ENCODE assay signal across 8 cellular contexts in genomic region chr9:33159058-33159759, GRCh38. TPM values are rescaled to one million over a fixed set of nuclear protein-coding genes. Genes with fewer than 3 reads are reported as not detected.
DNase-seq lines count a peak whose midpoint lies in the region; ATAC-seq lines count a peak whose summit lies in the region.

No MANE protein-coding gene starts in this region.

- peak overlapping the region; percentile 92 to 97 for H3K27ac Mint-ChIP-seq in activated naive CD4-positive, alpha-beta T cell treated with anti-CD3 and anti-CD28 coated beads, Interleukin-2, amount 50 U/mL, for 72 hours
- H3K27ac Mint-ChIP-seq in immature natural killer cell: peak overlapping the region; percentile 96 to 99 (median 99)
- H3K27ac Mint-ChIP-seq in stimulated activated naive B cell treated with anti-CD40 and anti-IgM and Interleukin-4, amounts not matched to agents 10 μg/mL and 1 μg/mL and 100 μg/mL, for 72 hours: peak overlapping the region; percentile 97

- H3K4me3 Mint-ChIP-seq in immature natural killer cell: peak overlapping the region; percentile 71 to 84 (median 78)
- peak overlapping the region; percentile 33 to 70 for H3K4me3 Mint-ChIP-seq in stimulated activated naive B cell treated with anti-CD40 and anti-IgM and Interleukin-4, amounts not matched to agents 10 μg/mL and 1 μg/mL and 100 μg/mL, for 72 hours

- DNase-seq in NCI-H82 (lab: John Stamatoyannopoulos, UW) (peak; percentile 30), NCI-H82 treated with DMSO at 0.1 percent for 48 hours (lab: John Stamatoyannopoulos, UW; ENCODE audit: unreplicated experiment) (no peak), LoVo (ENCODE audit: low spot score) (peak; percentile 65), immature natural killer cell (peak; percentile 71 to 79 (median 77)), hippocampal formation (lab: John Stamatoyannopoulos, UW) (no peak), inferior parietal cortex (ENCODE audit: extremely low spot score) (no peak)
- peak in 1 of 2 donors; percentile 76 for DNase-seq in activated naive CD4-positive, alpha-beta T cell treated with anti-CD3 and anti-CD28 coated beads, Interleukin-2, amount 50 U/mL, for 72 hours (ENCODE audit: low spot score in 2 of 2)
- no peak for DNase-seq in stimulated activated naive B cell treated with anti-CD40 and anti-IgM and Interleukin-4, amounts not matched to agents 10 μg/mL and 1 μg/mL and 100 μg/mL, for 72 hours

- peak in 1 of 2 donors; percentile 75 for ATAC-seq in activated naive CD4-positive, alpha-beta T cell treated with anti-CD3 and anti-CD28 coated beads, Interleukin-2, amount 50 U/mL, for 72 hours
- ATAC-seq in stimulated activated naive B cell treated with anti-CD40 and anti-IgM and Interleukin-4, amounts not matched to agents 10 μg/mL and 1 μg/mL and 100 μg/mL, for 72 hours (replicated peaks): peak; percentile 42 to 46

- peaks cover 7 to 30% (median 24%) of the 10 kb centered on the region in 3 donors for H3K27me3 Mint-ChIP-seq in immature natural killer cell (ENCODE audit: low read depth in 3 of 3)
- no peaks in the 10 kb centered on the region for H3K27me3 Mint-ChIP-seq in stimulated activated naive B cell treated with anti-CD40 and anti-IgM and Interleukin-4, amounts not matched to agents 10 μg/mL and 1 μg/mL and 100 μg/mL, for 72 hours

- H3K9me3 Mint-ChIP-seq in activated naive CD4-positive, alpha-beta T cell treated with anti-CD3 and anti-CD28 coated beads, Interleukin-2, amount 50 U/mL, for 72 hours: peaks cover 0 to 5% of the 10 kb centered on the region in 2 donors
- H3K9me3 Mint-ChIP-seq in immature natural killer cell: no peaks in the 10 kb centered on the region
- no peaks in the 10 kb centered on the region for H3K9me3 Mint-ChIP-seq in stimulated activated naive B cell treated with anti-CD40 and anti-IgM and Interleukin-4, amounts not matched to agents 10 μg/mL and 1 μg/mL and 100 μg/mL, for 72 hours

- peaks cover 4 to 19% of the 10 kb centered on the region in 2 donors for H3K36me3 Mint-ChIP-seq in activated naive CD4-positive, alpha-beta T cell treated with anti-CD3 and anti-CD28 coated beads, Interleukin-2, amount 50 U/mL, for 72 hours
- H3K36me3 Mint-ChIP-seq in immature natural killer cell: no peaks in the 10 kb centered on the region
- peaks cover 17 to 20% of the 10 kb centered on the region in 2 donors for H3K36me3 Mint-ChIP-seq in stimulated activated naive B cell treated with anti-CD40 and anti-IgM and Interleukin-4, amounts not matched to agents 10 μg/mL and 1 μg/mL and 100 μg/mL, for 72 hours

- H3K4me1 Mint-ChIP-seq in immature natural killer cell: peaks cover 97 to 100% of the 10 kb centered on the region in 2 donors
- peaks cover 68 to 92% of the 10 kb centered on the region in 2 donors for H3K4me1 Mint-ChIP-seq in stimulated activated naive B cell treated with anti-CD40 and anti-IgM and Interleukin-4, amounts not matched to agents 10 μg/mL and 1 μg/mL and 100 μg/mL, for 72 hours

RNA-seq across cellular contexts. Expression of gene B4GALT1, which starts 7.9 kb away (rescaled TPM):
- total RNA-seq in activated naive CD4-positive, alpha-beta T cell treated with anti-CD3 and anti-CD28 coated beads, Interleukin-2, amount 50 U/mL, for 72 hours: 10 to 100 TPM; 47.8 to 49.2 TPM
- 10 to 100 TPM; 21.7 to 49.2 (median 44.2) TPM for polyA plus RNA-seq in immature natural killer cell

Comparison
In these comparisons a context has a peak if more than half of its experiments do, and no peak if none do; other contexts are left out.
1. DNase-seq: peak in NCI-H82 (single experiment), LoVo (single experiment) and immature natural killer cell (3 of 3); none in NCI-H82 treated with DMSO at 0.1 percent for 48 hours (single experiment), stimulated activated naive B cell treated with anti-CD40 and anti-IgM and Interleukin-4, amounts not matched to agents 10 μg/mL and 1 μg/mL and 100 μg/mL, for 72 hours (single experiment), hippocampal formation (0 of 2) and inferior parietal cortex (single experiment).
2. Peak in every context shown above with its lines, with median percentiles within 50 percentile points of each other: H3K27ac Mint-ChIP-seq.